ENCODE assay signal across 1 cellular context in genomic region chr15:64630403-64631107, GRCh38.
TF ChIP-seq lines count a peak whose summit lies in the region.

No MANE protein-coding gene starts in this region.

TF ChIP-seq in K562, 482 proteins besides CTCF, POLR2A, EP300 and RAD21 (continued from another document):
- no peak for TF ChIP-seq RREB1 (CRISPR knock-in tag; IDR thresholded peaks at IDR 0.05)
- TF ChIP-seq JUND (IDR thresholded peaks at IDR 0.05; ENCODE audit: borderline replicate concordance, low read depth, low read length), result peak; percentile 19; the same call in 1 of the 2 replicates
- TF ChIP-seq JUND (tag; IDR thresholded peaks at IDR 0.05; ENCODE audit: borderline replicate concordance, low read depth, low read length), result no peak; the same call in 2 of the 3 replicates
- TF ChIP-seq STAT6 (CRISPR knock-in tag; IDR thresholded peaks at IDR 0.05), result no peak
- no peak for TF ChIP-seq RB1 (IDR thresholded peaks at IDR 0.05; ENCODE audit: low read depth)
- no peak for TF ChIP-seq BRD4 (IDR thresholded peaks at IDR 0.05)
- no peak for TF ChIP-seq CEBPG (CRISPR knock-in tag; IDR thresholded peaks at IDR 0.05)
- peak; percentile 66 to 68 for TF ChIP-seq CEBPG (tag; conservative IDR thresholded peaks at IDR 0.05 in 1 of 2, IDR thresholded peaks at IDR 0.05 in 1 of 2)
- no peak for TF ChIP-seq WHSC1 (IDR thresholded peaks at IDR 0.05; ENCODE audit: low read length)
- 0 out of 2 replicates have a peak, but pooled peaks have one; percentile 8 for TF ChIP-seq SMC3 (conservative IDR thresholded peaks at IDR 0.05; ENCODE audit: insufficient read depth, low read depth, low read length)
- no peak for TF ChIP-seq VEZF1 (CRISPR knock-in tag; IDR thresholded peaks at IDR 0.05)
- TF ChIP-seq ZNF318 (IDR thresholded peaks at IDR 0.05; ENCODE audit: borderline replicate concordance in 1 of 2, low read depth in 1 of 2), result no peak
- TF ChIP-seq ZNF740 (CRISPR knock-in tag; IDR thresholded peaks at IDR 0.05), result no peak
- no peak for TF ChIP-seq ZNF740 (tag; IDR thresholded peaks at IDR 0.05)
- TF ChIP-seq PTBP1 (IDR thresholded peaks at IDR 0.05; ENCODE audit: low read depth, low read length), result no peak
- TF ChIP-seq PRDM10 (IDR thresholded peaks at IDR 0.05; ENCODE audit: partially characterized antibody), result peak; percentile 59
